In the genomic region with DNA sequence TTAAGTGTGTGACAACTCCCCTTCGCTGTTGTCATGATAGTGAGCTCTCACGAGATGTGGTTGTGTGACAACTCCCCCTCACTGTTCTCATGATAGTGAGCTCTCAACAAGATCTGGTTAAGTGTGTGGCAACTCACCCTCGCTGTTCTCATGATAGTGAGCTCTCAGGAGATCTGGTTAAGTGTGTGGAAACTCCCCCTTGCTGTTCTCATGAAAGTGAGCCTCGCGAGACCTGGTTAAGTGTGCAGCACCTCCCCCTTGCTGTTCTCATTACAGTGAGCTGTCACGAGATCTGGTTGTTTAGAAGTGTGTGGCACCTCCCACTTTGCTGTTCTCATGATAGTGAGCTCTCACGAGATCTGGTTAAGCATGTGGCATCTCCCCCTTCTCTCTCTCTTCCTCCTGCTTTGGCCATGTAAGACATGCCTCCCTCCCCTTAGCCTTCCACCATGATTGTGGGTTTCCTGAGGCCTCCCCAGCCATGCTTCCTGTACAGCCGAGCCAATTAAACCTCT, we compare ENCODE assay signal across 8 cellular contexts. TPM values are rescaled to one million over a fixed set of nuclear protein-coding genes. Genes with fewer than 3 reads are reported as not detected.
DNase-seq lines count a peak whose midpoint lies in the region; ATAC-seq, FAIRE-seq and TF ChIP-seq lines count a peak whose summit lies in the region.

No MANE protein-coding gene starts in this region.

- BruUV-seq in endothelial cell of umbilical vein (replicated peaks; lab: Mats Ljungman, UMichigan) (no TSS peak), PC-3 (replicated peaks; lab: Mats Ljungman, UMichigan) (no TSS peak)

- peak overlapping the region in 6 of 10 experiments; percentile 14 to 33 (median 20); a peak in 6 of 20 replicates for H3K4me3 ChIP-seq in BLaER1 treated with 17β-estradiol and CSF1 and Interleukin-3, amounts not matched to agents 10 nM and 100 nM
- H3K4me3 ChIP-seq in endothelial cell of umbilical vein (replicated peaks in 1 of 3; ENCODE audit: insufficient read depth in 1 of 3, low read depth in 1 of 3, low read length in 3 of 3) (no peak overlapping the region), PC-3 (ENCODE audit: low read length) (no peak overlapping the region)

- no peak for FAIRE-seq in endothelial cell of umbilical vein (lab: Jason Lieb, UNC)

- H3K79me2 ChIP-seq in endothelial cell of umbilical vein (ENCODE audit: control insufficient read depth, insufficient read depth, low read length) (no peaks in the 10 kb centered on the region), PC-3 (ENCODE audit: low read length) (no peaks in the 10 kb centered on the region)

- TF ChIP-seq CTCF in endothelial cell of umbilical vein (IDR thresholded peaks at IDR 0.05; ENCODE audit: extremely low read depth in 1 of 2, insufficient read depth in 1 of 2, low read depth in 1 of 2, low read length in 2 of 2) = no peak
- TF ChIP-seq CTCF in PC-3 (conservative IDR thresholded peaks at IDR 0.05; ENCODE audit: low read depth, low read length) = no peak

- H2AFZ ChIP-seq in endothelial cell of umbilical vein (ENCODE audit: low read depth, low read length) (no peak overlapping the region), PC-3 (ENCODE audit: low read length) (no peak overlapping the region)

- DNase-seq in T-helper 1 cell = peak in 3 of 5 donors; percentile 14 to 77 (median 15)
- DNase-seq in endothelial cell of umbilical vein (ENCODE audit: low read depth, low spot score) = peak; percentile 7
- DNase-seq in PC-3 = no peak
- DNase-seq in DMS153 (lab: John Stamatoyannopoulos, UW) = no peak
- DNase-seq in cortex of kidney (lab: John Stamatoyannopoulos, UW) = no peak

- H3K4me2 ChIP-seq in BLaER1 treated with 17β-estradiol and CSF1 and Interleukin-3, amounts not matched to agents 10 nM and 100 nM = peak overlapping the region; percentile 56 to 96 (median 73)
- H3K4me2 ChIP-seq in endothelial cell of umbilical vein (ENCODE audit: insufficient read depth, low read length) (no peak overlapping the region), PC-3 (ENCODE audit: low read length) (no peak overlapping the region)

- no peaks in the 10 kb centered on the region for H3K9me2 ChIP-seq in PC-3 (replicated peaks; ENCODE audit: low read length)

- intact Hi-C loops in endothelial cell of umbilical vein (cut with micrococcal nuclease) = no loop called here
- intact Hi-C loops in PC-3 (cut with micrococcal nuclease) = no loop called here

- CTCF ChIA-PET in endothelial cell of umbilical vein (lab: Charles Lee) = interaction anchor here (1.5 to 1.8 kb wide), 2 partner anchors 13 to 110 kb away, joined by 4 to 7 read pairs; no protein-coding TSS in a partner anchor
- CTCF ChIA-PET in PC-3 (lab: Charles Lee) = no interaction called here

- H3F3A ChIP-seq in PC-3 (ENCODE audit: low read length, unreplicated experiment) = no peaks in the 10 kb centered on the region

- peak overlapping the region; percentile 4 to 79 (median 68); a peak in 20 of 22 replicates for H3K27ac ChIP-seq in BLaER1 treated with 17β-estradiol and CSF1 and Interleukin-3, amounts not matched to agents 10 nM and 100 nM
- H3K27ac ChIP-seq in endothelial cell of umbilical vein (ENCODE audit: insufficient read depth, low read depth, low read length) = no peak overlapping the region
- H3K27ac ChIP-seq in PC-3 (ENCODE audit: low read length) = no peak overlapping the region

- ATAC-seq in GM21529 (IDR thresholded peaks at IDR 0.05; ENCODE audit: unreplicated experiment) (peak; percentile 62), PC-3 (no peak), GM18858 (IDR thresholded peaks at IDR 0.05; ENCODE audit: unreplicated experiment) (no peak)

- H3K9me3 ChIP-seq in BLaER1 treated with 17β-estradiol and CSF1 and Interleukin-3, amounts not matched to agents 10 nM and 100 nM (replicated peaks in 1 of 11) = peaks cover 0 to 20% (median 0%) of the 10 kb centered on the region in 11 experiments; a peak in 10 of 22 replicates
- H3K9me3 ChIP-seq in endothelial cell of umbilical vein (replicated peaks; ENCODE audit: control insufficient read depth, insufficient read depth, low read length) (no peaks in the 10 kb centered on the region), PC-3 (ENCODE audit: low read length) (no peaks in the 10 kb centered on the region)

- no peak for TF ChIP-seq POLR2A in endothelial cell of umbilical vein (IDR thresholded peaks at IDR 0.05; ENCODE audit: low read depth, low read length)

- peaks cover 6 to 50% (median 22%) of the 10 kb centered on the region in 11 experiments; a peak in 15 of 22 replicates for H4K20me1 ChIP-seq in BLaER1 treated with 17β-estradiol and CSF1 and Interleukin-3, amounts not matched to agents 10 nM and 100 nM
- H4K20me1 ChIP-seq in endothelial cell of umbilical vein (replicated peaks; ENCODE audit: control insufficient read depth, extremely low read depth, insufficient read depth, low read length) = no peaks in the 10 kb centered on the region
- H4K20me1 ChIP-seq in PC-3 (ENCODE audit: low read length) = no peaks in the 10 kb centered on the region

- dilution Hi-C loops in endothelial cell of umbilical vein (cut with MboI; ENCODE audit: extremely low pct_ligation_motif_present, low sequenced_read_pairs) = no loop called here

- no peaks in the 10 kb centered on the region for H3K27me3 ChIP-seq in BLaER1 treated with 17β-estradiol and CSF1 and Interleukin-3, amounts not matched to agents 10 nM and 100 nM
- H3K27me3 ChIP-seq in endothelial cell of umbilical vein (ENCODE audit: control insufficient read depth in 2 of 2, insufficient read depth in 2 of 2, low read length in 2 of 2) (no peaks in the 10 kb centered on the region), PC-3 (ENCODE audit: low read length) (no peaks in the 10 kb centered on the region)

- no peaks in the 10 kb centered on the region for H3K9me1 ChIP-seq in endothelial cell of umbilical vein (replicated peaks; ENCODE audit: control insufficient read depth, extremely low read depth, insufficient read depth, low read length)

- peak overlapping the region in 8 of 11 experiments; percentile 21 to 61 (median 46); a peak in 13 of 22 replicates for H3K9ac ChIP-seq in BLaER1 treated with 17β-estradiol and CSF1 and Interleukin-3, amounts not matched to agents 10 nM and 100 nM
- H3K9ac ChIP-seq in endothelial cell of umbilical vein (replicated peaks; ENCODE audit: extremely low read depth, insufficient read depth, low read length) = no peak overlapping the region
- H3K9ac ChIP-seq in PC-3 (ENCODE audit: low read length) = no peak overlapping the region

- peaks cover 19 to 50% (median 40%) of the 10 kb centered on the region in 10 experiments for H3K4me1 ChIP-seq in BLaER1 treated with 17β-estradiol and CSF1 and Interleukin-3, amounts not matched to agents 10 nM and 100 nM
- H3K4me1 ChIP-seq in endothelial cell of umbilical vein (ENCODE audit: control insufficient read depth, extremely low read depth, insufficient read depth, low read length) (no peaks in the 10 kb centered on the region), PC-3 (ENCODE audit: insufficient read depth, low read length) (no peaks in the 10 kb centered on the region)

- POLR2A ChIA-PET in endothelial cell of umbilical vein (lab: Charles Lee) = no interaction called here
- POLR2A ChIA-PET in PC-3 (lab: Charles Lee; ENCODE audit: unreplicated experiment) = no interaction called here

- H3K36me3 ChIP-seq in BLaER1 treated with 17β-estradiol and CSF1 and Interleukin-3, amounts not matched to agents 10 nM and 100 nM = peaks cover 91 to 100% (median 98%) of the 10 kb centered on the region in 11 experiments
- peaks cover 25 to 51% of the 10 kb centered on the region in 2 experiments for H3K36me3 ChIP-seq in endothelial cell of umbilical vein (ENCODE audit: control insufficient read depth in 2 of 2, extremely low read depth in 1 of 2, insufficient read depth in 2 of 2, low read length in 2 of 2)
- H3K36me3 ChIP-seq in PC-3 (ENCODE audit: low read depth, low read length) = peaks cover 67% of the 10 kb centered on the region

TF ChIP-seq in endothelial cell of umbilical vein, 7 proteins besides CTCF, POLR2A, EP300 and RAD21 (continues in another document):
- TF ChIP-seq FOS (IDR thresholded peaks at IDR 0.05; ENCODE audit: borderline replicate concordance, insufficient read depth, low read length) (no peak), EZH2 (IDR thresholded peaks at IDR 0.05; ENCODE audit: borderline replicate concordance, low read depth, low read length, severe bottlenecking) (no peak), JUN (IDR thresholded peaks at IDR 0.05; ENCODE audit: borderline replicate concordance, insufficient read depth, insufficient read length, low read depth) (no peak), POLR2AphosphoS5 (IDR thresholded peaks at IDR 0.05; ENCODE audit: insufficient read depth, low read depth, low read length) (no peak)

RNA-seq across cellular contexts. Expression of a gene that starts 25.1 kb away (rescaled TPM):
- total RNA-seq in endothelial cell of umbilical vein = 141 TPM in 2 replicates
- polyA plus RNA-seq in endothelial cell of umbilical vein = 120 and 132 TPM in 2 replicates
- 61.0 and 68.1 TPM in 2 replicates for polyA plus RNA-seq in endothelial cell of umbilical vein (2011; cell fraction: cytosol; rRNA removed)
- 219 and 279 TPM in 2 replicates for polyA plus RNA-seq in endothelial cell of umbilical vein (2011; cell fraction: nucleus; rRNA removed)
- 46.0 and 49.7 TPM in 2 replicates for polyA plus RNA-seq in endothelial cell of umbilical vein (2012)
- polyA minus RNA-seq in endothelial cell of umbilical vein = 126 and 151 TPM in 2 replicates
- polyA minus RNA-seq in endothelial cell of umbilical vein (2011; cell fraction: cytosol; rRNA and poly(A)+ RNA removed) = 14.0 TPM
- polyA minus RNA-seq in endothelial cell of umbilical vein (2011; cell fraction: nucleus; rRNA and poly(A)+ RNA removed) = 70.4 and 87.6 TPM in 2 replicates
- total RNA-seq in PC-3 (2014; rRNA removed) = 45.7 and 53.9 TPM in 2 replicates

RNA-seq across cellular contexts. Expression of a gene that starts 31.7 kb away (rescaled TPM):
- total RNA-seq in endothelial cell of umbilical vein = 106 and 115 TPM in 2 replicates
- polyA plus RNA-seq in endothelial cell of umbilical vein = 35.4 and 37.9 TPM in 2 replicates
- polyA plus RNA-seq in endothelial cell of umbilical vein (2011; cell fraction: cytosol; rRNA removed) = 32.3 and 32.9 TPM in 2 replicates
- polyA plus RNA-seq in endothelial cell of umbilical vein (2011; cell fraction: nucleus; rRNA removed) = 175 and 178 TPM in 2 replicates
- 58.8 and 60.0 TPM in 2 replicates for polyA plus RNA-seq in endothelial cell of umbilical vein (2012)
- 64.6 and 78.3 TPM in 2 replicates for polyA minus RNA-seq in endothelial cell of umbilical vein
- 54.2 TPM for polyA minus RNA-seq in endothelial cell of umbilical vein (2011; cell fraction: cytosol; rRNA and poly(A)+ RNA removed)
- 117 and 125 TPM in 2 replicates for polyA minus RNA-seq in endothelial cell of umbilical vein (2011; cell fraction: nucleus; rRNA and poly(A)+ RNA removed)
- total RNA-seq in PC-3 (2014; rRNA removed) = 105 and 140 TPM in 2 replicates

RNA-seq across cellular contexts. Expression of a gene that starts 32.5 kb away (rescaled TPM):
- total RNA-seq in endothelial cell of umbilical vein = 6.1 and 10.5 TPM in 2 replicates
- 12.4 and 15.3 TPM in 2 replicates for polyA plus RNA-seq in endothelial cell of umbilical vein
- polyA plus RNA-seq in endothelial cell of umbilical vein (2011; cell fraction: cytosol; rRNA removed) = 16.5 and 16.8 TPM in 2 replicates
- polyA plus RNA-seq in endothelial cell of umbilical vein (2011; cell fraction: nucleus; rRNA removed) = 7.9 and 12.4 TPM in 2 replicates
- 14.5 and 15.6 TPM in 2 replicates for polyA plus RNA-seq in endothelial cell of umbilical vein (2012)
- polyA minus RNA-seq in endothelial cell of umbilical vein = 3.4 and 5.9 TPM in 2 replicates
- 6.9 TPM for polyA minus RNA-seq in endothelial cell of umbilical vein (2011; cell fraction: cytosol; rRNA and poly(A)+ RNA removed)
- 3.9 and 5.0 TPM in 2 replicates for polyA minus RNA-seq in endothelial cell of umbilical vein (2011; cell fraction: nucleus; rRNA and poly(A)+ RNA removed)
- 38.2 and 39.0 TPM in 2 replicates for total RNA-seq in PC-3 (2014; rRNA removed)

Comparison
In these comparisons a context has a peak if more than half of its experiments do, and no peak if none do; other contexts are left out.
1. H3K27ac ChIP-seq: peak in BLaER1 treated with 17β-estradiol and CSF1 and Interleukin-3, amounts not matched to agents 10 nM and 100 nM (11 of 11); none in endothelial cell of umbilical vein (single experiment) and PC-3 (single experiment).
2. H3K4me2 ChIP-seq: peak in BLaER1 treated with 17β-estradiol and CSF1 and Interleukin-3, amounts not matched to agents 10 nM and 100 nM (11 of 11); none in endothelial cell of umbilical vein (single experiment) and PC-3 (single experiment).
3. H3K4me3 ChIP-seq: peak in BLaER1 treated with 17β-estradiol and CSF1 and Interleukin-3, amounts not matched to agents 10 nM and 100 nM (6 of 10); none in endothelial cell of umbilical vein (0 of 3) and PC-3 (single experiment).
4. H3K9ac ChIP-seq: peak in BLaER1 treated with 17β-estradiol and CSF1 and Interleukin-3, amounts not matched to agents 10 nM and 100 nM (8 of 11); none in endothelial cell of umbilical vein (single experiment) and PC-3 (single experiment).
5. DNase-seq: peak in T-helper 1 cell (3 of 5) and endothelial cell of umbilical vein (single experiment); none in PC-3 (single experiment), DMS153 (single experiment) and cortex of kidney (single experiment).